Comparison of ENCODE assay signal across 12 cellular contexts in the genomic region with DNA sequence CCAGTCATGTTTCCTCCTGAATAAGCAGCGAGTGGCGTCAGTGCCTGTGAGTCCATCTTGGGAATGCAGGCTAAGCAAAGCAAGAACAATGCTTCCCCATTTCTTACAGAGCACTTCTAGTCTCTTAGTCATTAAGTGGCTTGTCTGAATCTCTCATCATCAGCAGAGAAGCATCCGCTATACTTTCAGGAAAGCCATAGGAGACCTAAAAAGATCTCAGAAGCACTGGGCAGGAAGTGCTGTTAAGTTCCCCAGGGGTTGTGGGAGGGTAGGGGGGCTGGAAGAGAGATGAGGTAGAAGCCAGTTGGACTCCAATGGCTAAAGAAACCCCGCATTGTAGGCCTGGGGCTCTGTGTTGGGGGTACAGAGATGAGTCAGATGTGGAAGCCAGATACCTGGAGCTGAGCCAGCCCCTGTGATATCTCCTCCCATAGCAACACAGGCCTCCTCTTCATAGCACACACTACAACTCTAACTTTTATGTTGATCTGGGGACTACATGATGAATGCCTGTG. TPM values are rescaled to one million over a fixed set of nuclear protein-coding genes. Genes with fewer than 3 reads are reported as not detected.
DNase-seq lines count a peak whose midpoint lies in the region; ATAC-seq and TF ChIP-seq lines count a peak whose summit lies in the region.
"Had no signal": no experiment of that assay in that cellular context is flagged by ENCODE, and none has a peak within 500 bp of the region (broad histone marks: within the 10 kb centered on the region; RNA-seq: fewer than 3 reads in every experiment).

No MANE protein-coding gene starts in this region.

- no peaks in the 10 kb centered on the region for H3K9me3 ChIP-seq in MM.1S (replicated peaks; ENCODE audit: insufficient read depth, low read length)

- TF ChIP-seq CTCF in MM.1S (IDR thresholded peaks at IDR 0.05; ENCODE audit: low read length) = no peak

- no peak overlapping the region for H3K27ac ChIP-seq in MM.1S (ENCODE audit: low read length)

- DNase-seq in Daoy (ENCODE audit: low read depth) (peak; percentile 82), astrocyte of the hippocampus (ENCODE audit: low read depth, low spot score) (peak; percentile 39), iPS-NIHi7 (ENCODE audit: extremely low spot score) (no peak), NCI-H748 (lab: John Stamatoyannopoulos, UW; ENCODE audit: unreplicated experiment) (no peak), NCI-H748 treated with DMSO at 0.1 percent for 48 hours (lab: John Stamatoyannopoulos, UW) (no peak), MM.1S (no peak)
- DNase-seq: activated naive CD8-positive, alpha-beta T cell treated with anti-CD3 and anti-CD28 coated beads for 36 hours; foreskin melanocyte; IMR-90 had no signal

- H3K4me1 ChIP-seq in MM.1S (ENCODE audit: low read length) = no peaks in the 10 kb centered on the region

- H3K79me2 ChIP-seq in MM.1S (ENCODE audit: low read length) = no peaks in the 10 kb centered on the region

- peak; percentile 92 for ATAC-seq in GM19395 (IDR thresholded peaks at IDR 0.05; ENCODE audit: unreplicated experiment)
- peak; percentile 79 for ATAC-seq in HG03095 (IDR thresholded peaks at IDR 0.05; ENCODE audit: unreplicated experiment)

- no peak overlapping the region for H3K4me2 ChIP-seq in MM.1S (ENCODE audit: low read depth, low read length)

- H3K9me2 ChIP-seq in MM.1S (replicated peaks; ENCODE audit: insufficient read depth, low read length) = no peaks in the 10 kb centered on the region

- H3K27me3 ChIP-seq in MM.1S (replicated peaks; ENCODE audit: insufficient read depth, low read length) = no peaks in the 10 kb centered on the region

- H3K9ac ChIP-seq in MM.1S (ENCODE audit: low read length) = no peak overlapping the region

- H2AFZ ChIP-seq in MM.1S (ENCODE audit: low read length) = no peak overlapping the region

- no peaks in the 10 kb centered on the region for H3F3A ChIP-seq in MM.1S (ENCODE audit: insufficient read depth, low read length)

- H3K36me3 ChIP-seq in MM.1S (replicated peaks; ENCODE audit: insufficient read depth, low read length) = no peaks in the 10 kb centered on the region

- no peaks in the 10 kb centered on the region for H4K20me1 ChIP-seq in MM.1S (ENCODE audit: insufficient read depth, low read length)

- no peak overlapping the region for H3K4me3 ChIP-seq in MM.1S (ENCODE audit: low read length)

RNA-seq across cellular contexts. Expression of gene SYT6, which starts 44.9 kb away (rescaled TPM):
- total RNA-seq in Daoy (2014; rRNA removed; shearing (Covaris generic)) = not detected in 2 replicates
- total RNA-seq: activated naive CD8-positive, alpha-beta T cell treated with anti-CD3 and anti-CD28 coated beads for 36 hours; IMR-90; pulmonary artery endothelial cell had no signal

Comparison
In these comparisons a context has a peak if more than half of its experiments do, and no peak if none do; other contexts are left out.
1. DNase-seq: peak in Daoy (single experiment) and astrocyte of the hippocampus (single experiment); none in iPS-NIHi7 (single experiment), NCI-H748 (single experiment), NCI-H748 treated with DMSO at 0.1 percent for 48 hours (single experiment) and MM.1S (single experiment).